Comparison of ENCODE assay signal across 21 cellular contexts in the genomic region with DNA sequence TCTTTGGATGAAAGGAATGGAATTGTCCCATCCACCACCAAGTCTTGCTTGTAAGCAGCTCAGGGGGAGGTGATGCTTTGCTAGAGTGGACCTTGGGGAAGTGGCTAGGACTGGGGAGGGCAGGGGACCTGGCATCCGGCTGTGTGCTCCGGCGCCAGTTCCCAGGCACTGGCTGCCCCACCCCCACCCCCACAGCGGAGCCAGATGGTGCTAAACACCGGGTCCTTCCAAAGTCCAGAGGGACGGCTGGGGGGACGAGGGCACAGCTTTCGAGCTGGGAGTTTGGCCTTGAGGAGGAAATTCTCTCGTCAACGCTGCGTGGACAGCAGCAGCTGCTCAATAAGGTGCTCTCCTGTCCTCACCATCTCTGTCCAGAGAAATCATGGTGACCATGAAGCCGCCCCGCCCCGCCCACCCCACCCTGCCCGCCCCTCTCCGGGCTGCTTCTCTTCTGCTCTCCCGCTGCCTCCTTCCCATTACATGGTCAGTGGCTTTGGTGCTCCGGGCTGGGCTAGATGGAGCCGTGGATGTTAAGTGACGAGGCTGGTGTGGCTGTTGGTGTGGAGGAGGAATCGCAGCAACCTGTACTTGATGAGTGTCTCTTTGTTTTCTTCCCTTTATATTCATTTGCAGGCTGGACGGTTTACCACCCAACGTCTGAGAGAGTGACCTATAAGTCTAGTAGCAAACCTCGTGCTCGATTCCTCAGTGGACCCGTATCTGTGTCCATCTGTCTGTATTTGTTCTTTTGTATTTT.
DNase-seq lines count a peak whose midpoint lies in the region; ATAC-seq and TF ChIP-seq lines count a peak whose summit lies in the region.
"Had no signal": no experiment of that assay in that cellular context is flagged by ENCODE, and none has a peak within 500 bp of the region (broad histone marks: within the 10 kb centered on the region; RNA-seq: fewer than 3 reads in every experiment).

No MANE protein-coding gene starts in this region.

- H4K20me1 ChIP-seq in osteoblast (ENCODE audit: insufficient read depth, low read length): no peaks in the 10 kb centered on the region

- no peaks in the 10 kb centered on the region for H3K27me3 ChIP-seq in right atrium auricular region
- no peaks in the 10 kb centered on the region for H3K27me3 ChIP-seq in osteoblast (ENCODE audit: insufficient read depth, low read length)
- H3K27me3 ChIP-seq in stomach: no peaks in the 10 kb centered on the region
- H3K27me3 ChIP-seq: ascending aorta had no signal

- H3K36me3 ChIP-seq in right atrium auricular region (no peaks in the 10 kb centered on the region), osteoblast (ENCODE audit: insufficient read depth, low read length) (no peaks in the 10 kb centered on the region), stomach (peaks cover 0 to 15% (median 0%) of the 10 kb centered on the region in 4 donors)
- H3K36me3 ChIP-seq: ascending aorta, tibial artery had no signal

- peaks cover 11% of the 10 kb centered on the region for H3K27me3 Mint-ChIP-seq in T-helper 17 cell

- TF ChIP-seq CTCF in right atrium auricular region (IDR thresholded peaks at IDR 0.05) (no peak), osteoblast (IDR thresholded peaks at IDR 0.05; ENCODE audit: extremely low read depth, low read depth, low read length) (no peak), stomach (IDR thresholded peaks at IDR 0.05) (no peak)

- H3K4me3 ChIP-seq in right atrium auricular region (no peak overlapping the region), osteoblast (ENCODE audit: insufficient read depth, low read length) (no peak overlapping the region), stomach (no peak overlapping the region)
- H3K4me3 ChIP-seq: ascending aorta, tibial artery had no signal

- DNase-seq in DMS 273 (lab: John Stamatoyannopoulos, UW; ENCODE audit: unreplicated experiment): peak; percentile 53
- no peak for DNase-seq in T-helper 17 cell
- peak; percentile 52 for DNase-seq in right atrium auricular region (ENCODE audit: low spot score)
- DNase-seq in osteoblast (ENCODE audit: insufficient read length, low spot score, missing footprints): peak; percentile 66
- DNase-seq in NCI-H748 treated with DMSO at 0.1 percent for 48 hours (lab: John Stamatoyannopoulos, UW): no peak
- DNase-seq in stomach: no peak
- no peak for DNase-seq in Kasumi-1 (lab: John Stamatoyannopoulos, UW)
- DNase-seq: activated naive CD4-positive, alpha-beta T cell; hippocampal formation; natural killer cell; NCI-H146; NCI-H345; OCI-M1; stimulated activated CD4-positive, alpha-beta T cell treated with anti-CD3 and anti-CD28 coated beads, Interleukin-4, amount 100 ng/mL, for 1 hour had no signal

- H3K9me3 ChIP-seq in T-helper 17 cell (ENCODE audit: control insufficient read depth, low read length, poor library complexity, severe bottlenecking): no peaks in the 10 kb centered on the region
- no peaks in the 10 kb centered on the region for H3K9me3 ChIP-seq in right atrium auricular region
- no peaks in the 10 kb centered on the region for H3K9me3 ChIP-seq in osteoblast (ENCODE audit: low read depth, low read length)
- H3K9me3 ChIP-seq in stomach: no peaks in the 10 kb centered on the region
- H3K9me3 ChIP-seq: ascending aorta, tibial artery had no signal

- H3K4me3 Mint-ChIP-seq in T-helper 17 cell: peak overlapping the region; percentile 25
- H3K4me3 Mint-ChIP-seq: dendritic cell treated with granulocyte-macrophage colony-stimulating factor and Interleukin-4, amounts not matched to agents 40 ng/mL and 50 ng/mL, for 4 days; natural killer cell had no signal

- TF ChIP-seq EP300 in stomach (IDR thresholded peaks at IDR 0.05): no peak

- intact Hi-C loops in stomach (cut with DNase I; ENCODE audit: low total_unique reads): loop anchor here (5.0 to 10.0 kb wide), 2 partner anchors 137 to 275 kb away; no protein-coding TSS in a partner anchor

- peaks cover 0 to 34% of the 10 kb centered on the region in 2 donors for H3K4me1 ChIP-seq in right atrium auricular region
- H3K4me1 ChIP-seq in osteoblast (ENCODE audit: insufficient read depth, low read length): no peaks in the 10 kb centered on the region
- H3K4me1 ChIP-seq in stomach: peaks cover 4 to 33% (median 17%) of the 10 kb centered on the region in 4 donors
- H3K4me1 ChIP-seq: ascending aorta, tibial artery had no signal

- no peak overlapping the region for H3K4me2 ChIP-seq in osteoblast (ENCODE audit: insufficient read depth, low read length)

- 70 to 80% (median 75%) methylated on average over 20 to 26 of the region's 26 CpGs for WGBS in stomach, 5 donors

- no peak overlapping the region for H3K27ac ChIP-seq in right atrium auricular region
- H3K27ac ChIP-seq in osteoblast (ENCODE audit: low read depth, low read length): no peak overlapping the region
- no peak overlapping the region for H3K27ac ChIP-seq in stomach
- H3K27ac ChIP-seq: ascending aorta, HL-60, tibial artery had no signal

- ATAC-seq in T-helper 17 cell (no peak), HG02763 (IDR thresholded peaks at IDR 0.05; ENCODE audit: unreplicated experiment) (no peak)
- ATAC-seq: esophagus mucosa, HCT116, natural killer cell had no signal

- no peaks in the 10 kb centered on the region for H3K36me3 Mint-ChIP-seq in T-helper 17 cell (ENCODE audit: low read depth)
- H3K36me3 Mint-ChIP-seq: natural killer cell had no signal

- H3K4me1 Mint-ChIP-seq in T-helper 17 cell: peaks cover 6% of the 10 kb centered on the region

- H2AFZ ChIP-seq in osteoblast (ENCODE audit: low read length): no peak overlapping the region

- H3K79me2 ChIP-seq in osteoblast (ENCODE audit: insufficient read depth, low read length): no peaks in the 10 kb centered on the region

- H3K27ac Mint-ChIP-seq in T-helper 17 cell: no peak overlapping the region
- H3K27ac Mint-ChIP-seq: dendritic cell treated with granulocyte-macrophage colony-stimulating factor and Interleukin-4, amounts not matched to agents 40 ng/mL and 50 ng/mL, for 4 days; natural killer cell had no signal

- no peak for TF ChIP-seq POLR2A in stomach (IDR thresholded peaks at IDR 0.05)

Comparison
In these comparisons a context has a peak if more than half of its experiments do, and no peak if none do; other contexts are left out.
1. DNase-seq: peak in DMS 273 (single experiment), right atrium auricular region (single experiment) and osteoblast (single experiment); none in T-helper 17 cell (0 of 3), NCI-H748 treated with DMSO at 0.1 percent for 48 hours (single experiment), stomach (single experiment) and Kasumi-1 (0 of 2).